ENCODE assay signal across 8 cellular contexts in the genomic region with DNA sequence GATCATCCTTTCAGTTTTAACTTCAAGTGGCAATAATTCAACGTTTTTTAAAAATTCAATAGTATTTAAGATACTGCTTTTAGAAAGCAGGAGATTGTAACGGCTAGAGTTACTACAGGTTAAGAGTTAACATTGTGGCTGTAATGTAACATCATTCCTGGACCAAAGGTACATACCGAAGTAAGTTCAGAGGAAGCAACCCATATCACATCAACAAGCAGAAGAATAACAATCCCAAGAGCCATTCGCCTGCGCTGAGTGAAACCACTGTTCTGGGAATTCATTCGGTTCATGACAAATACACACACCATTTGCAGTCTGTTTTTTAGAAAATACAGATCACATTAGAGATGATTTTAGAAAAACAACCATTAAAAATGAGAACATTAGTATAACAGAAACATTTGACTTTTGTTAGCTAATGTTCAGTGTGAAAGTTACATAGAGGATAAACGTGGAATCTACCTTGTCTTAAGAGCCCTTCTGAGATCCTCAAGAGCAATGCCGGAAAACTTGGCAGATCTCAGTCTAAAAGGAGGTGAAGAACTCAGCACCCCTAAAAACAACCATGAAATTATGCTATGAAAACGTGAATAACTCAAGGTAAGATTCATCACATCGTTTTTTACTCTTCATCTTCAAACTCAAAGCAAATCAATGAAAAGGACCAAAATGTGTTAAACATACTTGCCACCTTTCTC. TPM values are rescaled to one million over a fixed set of nuclear protein-coding genes. Genes with fewer than 3 reads are reported as not detected.
DNase-seq lines count a peak whose midpoint lies in the region; ATAC-seq lines count a peak whose summit lies in the region.

No MANE protein-coding gene starts in this region.

- H3K36me3 ChIP-seq in CD4-positive, alpha-beta memory T cell (ENCODE audit: insufficient read depth, low read length): peaks cover 9% of the 10 kb centered on the region
- H3K36me3 ChIP-seq in mucosa of rectum (ENCODE audit: control insufficient read depth in 2 of 2, insufficient read depth in 2 of 2, low read length in 2 of 2): peaks cover 6 to 8% of the 10 kb centered on the region in 2 donors

- peak overlapping the region; percentile 95 to 100 for H3K4me3 ChIP-seq in CD4-positive, alpha-beta memory T cell (ENCODE audit: low read length in 2 of 2)
- peak overlapping the region; percentile 63 for H3K4me3 ChIP-seq in Jurkat, Clone E6-1 (ENCODE audit: low read length)
- peak overlapping the region; percentile 80 to 96 for H3K4me3 ChIP-seq in mucosa of rectum (ENCODE audit: low read length in 2 of 2)

- H3K27me3 Mint-ChIP-seq in CD4-positive, alpha-beta memory T cell: no peaks in the 10 kb centered on the region
- no peaks in the 10 kb centered on the region for H3K27me3 Mint-ChIP-seq in central memory CD8-positive, alpha-beta T cell

- CTCF ChIA-PET in CD4-positive, alpha-beta memory T cell (lab: Charles Lee; ENCODE audit: partially characterized antibody): no interaction called here

- peaks cover 20 to 43% (median 30%) of the 10 kb centered on the region in 4 donors for H3K4me1 Mint-ChIP-seq in CD4-positive, alpha-beta memory T cell
- H3K4me1 Mint-ChIP-seq in central memory CD8-positive, alpha-beta T cell: peaks cover 25% of the 10 kb centered on the region

- intact Hi-C loops in CD4-positive, alpha-beta memory T cell (cut with micrococcal nuclease): loop anchor here (5.0 kb wide), 1 partner anchor 212 kb away; no protein-coding TSS in a partner anchor

- peak overlapping the region in 1 of 2 donors; percentile 99 for H3K9ac ChIP-seq in mucosa of rectum (ENCODE audit: low read depth in 1 of 2, low read length in 2 of 2)

- peak overlapping the region; percentile 86 to 97 (median 96) for H3K27ac Mint-ChIP-seq in CD4-positive, alpha-beta memory T cell
- peak overlapping the region; percentile 98 for H3K27ac Mint-ChIP-seq in central memory CD8-positive, alpha-beta T cell (ENCODE audit: low read depth)

- H3K4me3 Mint-ChIP-seq in CD4-positive, alpha-beta memory T cell: peak overlapping the region; percentile 92 to 99 (median 96)
- peak overlapping the region; percentile 88 for H3K4me3 Mint-ChIP-seq in central memory CD8-positive, alpha-beta T cell

- H3K9me3 Mint-ChIP-seq in CD4-positive, alpha-beta memory T cell: peaks cover 0 to 4% (median 0%) of the 10 kb centered on the region in 8 donors
- no peaks in the 10 kb centered on the region for H3K9me3 Mint-ChIP-seq in central memory CD8-positive, alpha-beta T cell

- POLR2A ChIA-PET in CD4-positive, alpha-beta memory T cell (lab: Charles Lee; ENCODE audit: partially characterized antibody): interaction anchor here (1.7 kb wide), 1 partner anchor 8 kb away, joined by 9 read pairs; no protein-coding TSS in a partner anchor

- peaks cover 17 to 25% of the 10 kb centered on the region in 2 donors for H3K36me3 Mint-ChIP-seq in CD4-positive, alpha-beta memory T cell
- H3K36me3 Mint-ChIP-seq in central memory CD8-positive, alpha-beta T cell (ENCODE audit: insufficient read depth): peaks cover 27% of the 10 kb centered on the region

- no peaks in the 10 kb centered on the region for H3K27me3 ChIP-seq in CD4-positive, alpha-beta memory T cell (ENCODE audit: insufficient read depth, low read length)
- H3K27me3 ChIP-seq in mucosa of rectum (ENCODE audit: control insufficient read depth in 2 of 2, insufficient read depth in 2 of 2, low read length in 2 of 2): no peaks in the 10 kb centered on the region

- H3K4me1 ChIP-seq in CD4-positive, alpha-beta memory T cell (ENCODE audit: insufficient read depth, low read length): peaks cover 25% of the 10 kb centered on the region
- peaks cover 0 to 9% of the 10 kb centered on the region in 2 donors for H3K4me1 ChIP-seq in mucosa of rectum (ENCODE audit: control insufficient read depth in 2 of 2, insufficient read depth in 2 of 2, low read length in 2 of 2)

- no peak for ATAC-seq in central memory CD8-positive, alpha-beta T cell (replicated peaks; ENCODE audit: extremely low read depth, poor library complexity, severe bottlenecking)
- ATAC-seq in HG02973 (IDR thresholded peaks at IDR 0.05; ENCODE audit: unreplicated experiment) (no peak), GM18519 (IDR thresholded peaks at IDR 0.05; ENCODE audit: low FRiP score, unreplicated experiment) (no peak), GM19397 (IDR thresholded peaks at IDR 0.05; ENCODE audit: unreplicated experiment) (no peak)

- peak overlapping the region; percentile 80 for H3K27ac ChIP-seq in CD4-positive, alpha-beta memory T cell (ENCODE audit: low read depth, low read length)
- H3K27ac ChIP-seq in mucosa of rectum (ENCODE audit: low read depth in 2 of 2, low read length in 2 of 2): peak overlapping the region; percentile 97 to 99

- DNase-seq in CD4-positive, alpha-beta memory T cell: no peak
- no peak for DNase-seq in Jurkat, Clone E6-1 (ENCODE audit: low read depth, low spot score)
- DNase-seq in central memory CD8-positive, alpha-beta T cell (ENCODE audit: low spot score in 2 of 2): no peak
- DNase-seq in OCI-M2 (lab: John Stamatoyannopoulos, UW; ENCODE audit: unreplicated experiment): no peak

- H3K9me3 ChIP-seq in CD4-positive, alpha-beta memory T cell (ENCODE audit: control insufficient read depth in 1 of 2, low read length in 2 of 2): no peaks in the 10 kb centered on the region
- no peaks in the 10 kb centered on the region for H3K9me3 ChIP-seq in mucosa of rectum (ENCODE audit: control insufficient read depth in 2 of 2, low read length in 2 of 2)

RNA-seq across cellular contexts. Expression of a gene that starts 1.3 kb away (rescaled TPM):
- 10 to 100 TPM; 29.9 to 30.9 TPM for total RNA-seq in CD4-positive, alpha-beta memory T cell
- polyA plus RNA-seq in CD4-positive, alpha-beta memory T cell: 1 to 10 TPM; 4.5 to 5.9 TPM
- 7.8 TPM for polyA plus RNA-seq in Jurkat, Clone E6-1 (2012; ENCODE audit: insufficient read depth, insufficient read length)
